In the genomic region with DNA sequence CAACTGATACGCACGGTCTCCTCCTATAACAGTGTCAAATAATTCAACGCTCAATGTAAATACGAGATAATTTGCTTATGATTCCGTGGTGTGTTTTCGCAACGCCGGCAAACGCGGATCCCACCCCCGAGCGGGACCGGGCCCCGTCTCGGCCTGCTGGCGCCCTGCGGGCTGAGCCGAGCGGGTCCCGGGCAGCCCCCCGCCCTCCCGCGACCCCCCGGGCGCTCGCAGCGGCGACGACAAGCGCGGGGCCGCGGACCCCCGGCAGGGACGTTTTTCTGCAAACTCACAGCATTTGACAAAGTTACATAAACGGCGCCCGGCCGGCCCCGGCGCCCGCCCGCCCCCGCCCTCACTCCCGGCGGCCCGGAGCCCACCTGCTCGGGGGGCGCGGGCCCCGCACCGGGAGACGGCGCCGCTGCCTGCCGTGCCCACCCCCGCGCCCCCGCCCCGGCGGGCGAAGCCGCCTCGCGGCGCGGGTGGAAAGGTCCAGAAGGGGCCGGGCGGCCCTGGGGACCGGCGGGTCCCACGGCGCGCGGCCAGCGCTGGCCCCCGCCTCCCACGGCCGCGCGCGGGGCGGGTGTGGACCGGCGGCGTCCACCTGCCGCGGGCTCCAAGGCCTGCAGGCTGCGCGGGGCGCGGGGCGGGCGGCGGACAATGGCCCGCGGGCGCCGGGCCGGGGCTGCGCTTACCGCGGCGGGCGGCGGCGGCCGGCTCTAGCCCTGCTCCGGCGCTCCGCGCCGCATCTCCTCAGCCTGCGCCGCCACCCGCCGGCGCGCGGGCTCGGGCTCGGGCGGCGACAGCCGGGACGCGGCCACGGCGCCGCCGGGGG, we compare ENCODE assay signal across 8 cellular contexts. TPM values are rescaled to one million over a fixed set of nuclear protein-coding genes. Genes with fewer than 3 reads are reported as not detected.
DNase-seq lines count a peak whose midpoint lies in the region; ATAC-seq and TF ChIP-seq lines count a peak whose summit lies in the region.

No MANE protein-coding gene starts in this region.

- peak overlapping the region; percentile 27 for H3K27ac ChIP-seq in KMS-11
- peak overlapping the region in 4 of 5 donors; percentile 1 to 97 (median 80) for H3K27ac ChIP-seq in adrenal gland
- H3K27ac ChIP-seq in left lung = peak overlapping the region in 1 of 2 donors; percentile 50
- H3K27ac ChIP-seq in substantia nigra (ENCODE audit: low read depth, low read length, poor library complexity, severe bottlenecking) = peak overlapping the region; percentile 7

- no peak for TF ChIP-seq POLR2A in adrenal gland (IDR thresholded peaks at IDR 0.05)

- 0 to 2% (median 1%) methylated on average over 5 to 127 of the region's 131 CpGs for WGBS in adrenal gland, 4 donors

- H3K4me3 ChIP-seq in KMS-11 (IDR thresholded peaks at IDR 0.05; ENCODE audit: insufficient read depth, low read depth, low read length) = peak overlapping the region; percentile 89
- peak overlapping the region in 3 of 4 donors; percentile 47 to 73 (median 71) for H3K4me3 ChIP-seq in adrenal gland
- H3K4me3 ChIP-seq in left lung = peak overlapping the region; percentile 34 to 64

- no peak for ATAC-seq in left lung

- TF ChIP-seq CTCF in KMS-11 (conservative IDR thresholded peaks at IDR 0.05; ENCODE audit: low read depth, low read length) (no peak), adrenal gland (IDR thresholded peaks at IDR 0.05) (peak in 1 of 6 experiments; percentile 9), left lung (IDR thresholded peaks at IDR 0.05) (no peak)

- no peaks in the 10 kb centered on the region for H3K9me3 ChIP-seq in adrenal gland (replicated peaks in 1 of 3)
- H3K9me3 ChIP-seq in left lung = no peaks in the 10 kb centered on the region

- DNase-seq in NCI-H82 (lab: John Stamatoyannopoulos, UW) (peak; percentile 41), NCI-H82 treated with DMSO at 0.1 percent for 48 hours (lab: John Stamatoyannopoulos, UW; ENCODE audit: unreplicated experiment) (no peak), adrenal gland (peak in 1 of 7 donors; percentile 61), left lung (peak in 1 of 2 donors; percentile 82), substantia nigra (lab: John Stamatoyannopoulos, UW) (peak in 1 of 49 donors; percentile 60), HPDE6-E6E7 (ENCODE audit: extremely low spot score) (no peak)
- DNase-seq in activated CD8-positive, alpha-beta memory T cell treated with anti-CD3 and anti-CD28 coated beads, Interleukin-2, amount 50 U/mL, for 48 hours = no peak

- no peak overlapping the region for H2AFZ ChIP-seq in KMS-11 (ENCODE audit: low read depth)

- H3K36me3 ChIP-seq in KMS-11 (ENCODE audit: insufficient read depth) (no peaks in the 10 kb centered on the region), adrenal gland (replicated peaks in 1 of 2) (no peaks in the 10 kb centered on the region), left lung (no peaks in the 10 kb centered on the region)

- peak overlapping the region; percentile 17; the same call in 1 of the 2 replicates for H3K9ac ChIP-seq in KMS-11

- no peaks in the 10 kb centered on the region for H4K20me1 ChIP-seq in KMS-11 (ENCODE audit: insufficient read depth)

- H3K4me2 ChIP-seq in KMS-11 = peak overlapping the region; percentile 79

- peaks cover 11% of the 10 kb centered on the region for H3K4me1 ChIP-seq in KMS-11 (ENCODE audit: low read depth, poor library complexity, severe bottlenecking)
- peaks cover 25 to 53% of the 10 kb centered on the region in 2 donors for H3K4me1 ChIP-seq in adrenal gland (replicated peaks in 1 of 2)
- peaks cover 17 to 38% of the 10 kb centered on the region in 2 donors for H3K4me1 ChIP-seq in left lung

- intact Hi-C loops in adrenal gland (cut with DNase I) = loop anchor here (10.0 kb wide), 4 partner anchors 85 to 485 kb away; no protein-coding TSS in a partner anchor
- intact Hi-C loops in left lung (cut with DNase I) = no loop called here

- H3K27me3 ChIP-seq in KMS-11 (ENCODE audit: insufficient read depth, low read depth) (no peaks in the 10 kb centered on the region), adrenal gland (no peaks in the 10 kb centered on the region), left lung (no peaks in the 10 kb centered on the region)

- peaks cover 39% of the 10 kb centered on the region for H3K79me2 ChIP-seq in KMS-11 (ENCODE audit: insufficient read depth, low read depth)

RNA-seq across cellular contexts. Expression of gene HDAC4, which starts 0.6 kb away (rescaled TPM):
- 10 to 100 TPM; 21.3 to 88.9 (median 41.2) TPM for total RNA-seq in adrenal gland
- 10 to 100 TPM in 1 of 3 donors, 1 to 10 TPM in 2; 8.3 to 22.5 (median 8.7) TPM for polyA plus RNA-seq in adrenal gland
- total RNA-seq in left lung = 10 to 100 TPM; 31.8 to 36.8 TPM

Comparison
In these comparisons a context has a peak if more than half of its experiments do, and no peak if none do; other contexts are left out.
1. intact Hi-C loops: an anchor here in adrenal gland (10.0 kb wide); none called in left lung.